2 cellular contexts compared by ENCODE assay signal in the genomic region with DNA sequence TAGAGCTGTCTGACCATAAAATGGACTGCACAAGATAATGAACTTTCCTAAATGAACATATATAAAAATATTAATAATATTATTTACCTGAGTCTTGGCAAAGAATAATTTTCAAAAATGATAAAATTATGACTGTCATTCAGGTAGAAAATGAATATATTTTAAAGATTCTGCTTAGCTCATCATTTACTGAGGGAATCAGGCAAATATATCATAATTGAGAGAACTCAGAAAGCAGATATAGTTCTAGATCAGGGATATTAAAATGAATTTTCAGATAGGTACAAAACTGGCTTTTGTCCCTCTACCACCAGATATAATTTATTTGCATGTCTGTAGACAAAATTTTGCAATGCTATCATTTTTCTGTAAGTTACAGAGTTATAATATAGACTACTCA.
TF ChIP-seq lines count a peak whose summit lies in the region.

No MANE protein-coding gene starts in this region.

TF ChIP-seq in HepG2, 621 proteins besides CTCF, POLR2A, EP300 and RAD21:
- TF ChIP-seq MAFK (conservative IDR thresholded peaks at IDR 0.05 in 1 of 2, IDR thresholded peaks at IDR 0.05 in 1 of 2; ENCODE audit: low read length in 2 of 2) (peak; percentile 84 to 94), MAFF (IDR thresholded peaks at IDR 0.05; ENCODE audit: low read depth, low read length) (peak; percentile 87), ZNF710 (CRISPR knock-in tag; IDR thresholded peaks at IDR 0.05; ENCODE audit: borderline replicate concordance) (no peak), PAF1 (CRISPR knock-in tag; IDR thresholded peaks at IDR 0.05) (no peak)
- TF ChIP-seq, protein P1, sequence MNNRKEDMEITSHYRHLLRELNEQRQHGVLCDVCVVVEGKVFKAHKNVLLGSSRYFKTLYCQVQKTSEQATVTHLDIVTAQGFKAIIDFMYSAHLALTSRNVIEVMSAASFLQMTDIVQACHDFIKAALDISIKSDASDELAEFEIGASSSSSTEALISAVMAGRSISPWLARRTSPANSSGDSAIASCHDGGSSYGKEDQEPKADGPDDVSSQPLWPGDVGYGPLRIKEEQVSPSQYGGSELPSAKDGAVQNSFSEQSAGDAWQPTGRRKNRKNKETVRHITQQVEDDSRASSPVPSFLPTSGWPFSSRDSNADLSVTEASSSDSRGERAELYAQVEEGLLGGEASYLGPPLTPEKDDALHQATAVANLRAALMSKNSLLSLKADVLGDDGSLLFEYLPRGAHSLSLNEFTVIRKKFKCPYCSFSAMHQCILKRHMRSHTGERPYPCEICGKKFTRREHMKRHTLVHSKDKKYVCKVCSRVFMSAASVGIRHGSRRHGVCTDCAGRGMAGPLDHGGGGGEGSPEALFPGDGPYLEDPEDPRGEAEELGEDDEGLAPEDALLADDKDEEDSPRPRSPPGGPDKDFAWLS (CRISPR knock-in tag; IDR thresholded peaks at IDR 0.05; ENCODE audit: borderline replicate concordance): no peak
TF ChIP-seq in HepG2: peak in this region for 2.

TF ChIP-seq in K562, 482 proteins besides CTCF, POLR2A, EP300 and RAD21:
- TF ChIP-seq C11orf30 (IDR thresholded peaks at IDR 0.05; ENCODE audit: low read depth) (peak; percentile 51; the same call in 1 of the 2 replicates), NCOA1 (IDR thresholded peaks at IDR 0.05; ENCODE audit: low read depth) (no peak), ZBTB5 (IDR thresholded peaks at IDR 0.05) (no peak), ZNF239 (CRISPR knock-in tag; IDR thresholded peaks at IDR 0.05) (no peak), CBFB (CRISPR knock-in tag; IDR thresholded peaks at IDR 0.05) (no peak), SAP30 (IDR thresholded peaks at IDR 0.05; ENCODE audit: borderline replicate concordance, insufficient read depth, low read depth, low read length, poor library complexity, severe bottlenecking) (no peak), KLF1 (tag; IDR thresholded peaks at IDR 0.05) (no peak), MAFK (IDR thresholded peaks at IDR 0.05; ENCODE audit: low read length) (peak; percentile 74), ZNF316 (IDR thresholded peaks at IDR 0.05) (peak; percentile 77), SAFB (IDR thresholded peaks at IDR 0.05; ENCODE audit: borderline replicate concordance, low read depth, low read length) (no peak), GMEB1 (CRISPR knock-in tag; IDR thresholded peaks at IDR 0.05) (no peak), RAD51 (IDR thresholded peaks at IDR 0.05; ENCODE audit: borderline replicate concordance, low read depth) (no peak), ZNF184 (CRISPR knock-in tag; IDR thresholded peaks at IDR 0.05) (no peak), MAFF (IDR thresholded peaks at IDR 0.05; ENCODE audit: low read length) (peak; percentile 68), ZBTB12 (CRISPR knock-in tag; IDR thresholded peaks at IDR 0.05) (no peak)
- TF ChIP-seq, protein P2, sequence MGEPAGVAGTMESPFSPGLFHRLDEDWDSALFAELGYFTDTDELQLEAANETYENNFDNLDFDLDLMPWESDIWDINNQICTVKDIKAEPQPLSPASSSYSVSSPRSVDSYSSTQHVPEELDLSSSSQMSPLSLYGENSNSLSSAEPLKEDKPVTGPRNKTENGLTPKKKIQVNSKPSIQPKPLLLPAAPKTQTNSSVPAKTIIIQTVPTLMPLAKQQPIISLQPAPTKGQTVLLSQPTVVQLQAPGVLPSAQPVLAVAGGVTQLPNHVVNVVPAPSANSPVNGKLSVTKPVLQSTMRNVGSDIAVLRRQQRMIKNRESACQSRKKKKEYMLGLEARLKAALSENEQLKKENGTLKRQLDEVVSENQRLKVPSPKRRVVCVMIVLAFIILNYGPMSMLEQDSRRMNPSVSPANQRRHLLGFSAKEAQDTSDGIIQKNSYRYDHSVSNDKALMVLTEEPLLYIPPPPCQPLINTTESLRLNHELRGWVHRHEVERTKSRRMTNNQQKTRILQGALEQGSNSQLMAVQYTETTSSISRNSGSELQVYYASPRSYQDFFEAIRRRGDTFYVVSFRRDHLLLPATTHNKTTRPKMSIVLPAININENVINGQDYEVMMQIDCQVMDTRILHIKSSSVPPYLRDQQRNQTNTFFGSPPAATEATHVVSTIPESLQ (CRISPR knock-in tag; IDR thresholded peaks at IDR 0.05): no peak
